In the genomic region with DNA sequence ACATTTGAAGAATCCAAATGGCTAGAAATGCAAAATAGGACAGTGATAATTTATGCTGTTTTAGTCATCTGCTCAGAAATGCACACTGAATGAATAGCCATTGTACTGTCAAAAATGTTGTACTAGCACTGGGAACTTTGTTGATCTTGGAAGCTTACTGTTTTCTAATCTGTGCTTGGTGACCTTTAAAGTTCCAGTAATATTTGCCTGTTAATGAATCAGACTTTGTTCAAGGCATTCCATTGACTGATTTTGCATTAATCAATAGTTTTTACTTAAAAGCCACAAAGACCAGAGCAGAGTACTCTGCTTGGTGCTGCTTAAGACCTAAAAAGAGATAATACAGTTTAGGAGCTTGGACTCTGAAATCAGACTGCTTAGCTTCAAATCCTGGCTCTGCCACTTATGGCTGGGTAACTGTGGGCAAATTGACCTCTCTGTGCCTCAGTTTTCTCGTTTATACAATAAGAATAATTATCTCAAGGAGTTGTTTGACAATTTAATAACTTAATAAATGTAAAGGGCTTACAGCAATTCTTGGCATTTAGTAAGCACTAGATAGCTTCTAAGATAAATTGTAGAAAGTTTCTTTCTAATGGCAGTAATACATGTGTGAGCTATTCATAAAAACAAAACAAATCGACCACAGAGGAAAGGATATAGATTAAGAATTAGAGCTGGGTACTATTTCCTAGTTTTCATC, we compare ENCODE assay signal across 26 cellular contexts. TPM values are rescaled to one million over a fixed set of nuclear protein-coding genes. Genes with fewer than 3 reads are reported as not detected.
DNase-seq lines count a peak whose midpoint lies in the region; ATAC-seq, FAIRE-seq and TF ChIP-seq lines count a peak whose summit lies in the region.
"Had no signal": no experiment of that assay in that cellular context is flagged by ENCODE, and none has a peak within 500 bp of the region (broad histone marks: within the 10 kb centered on the region; RNA-seq: fewer than 3 reads in every experiment).

No MANE protein-coding gene starts in this region.

- no peak for FAIRE-seq in pancreas (lab: Jason Lieb, UNC)
- FAIRE-seq in GM12891 (lab: Jason Lieb, UNC): no peak
- FAIRE-seq: K562, TTC549 had no signal

- H3K36me3 ChIP-seq in A673 (ENCODE audit: insufficient read depth, low read length, poor library complexity, severe bottlenecking) (no peaks in the 10 kb centered on the region), pancreas (no peaks in the 10 kb centered on the region)
- H3K36me3 ChIP-seq: heart left ventricle, SJSA1, tibial nerve had no signal

- peak overlapping the region; percentile 98 for H3K27ac ChIP-seq in A673 (ENCODE audit: low read depth, low read length, poor library complexity, severe bottlenecking)
- H3K27ac ChIP-seq in pancreas: peak overlapping the region in 2 of 4 donors; percentile 29 to 45
- H3K27ac ChIP-seq: 22Rv1, heart left ventricle, psoas muscle, SJSA1, tibial nerve had no signal

- TF ChIP-seq CTCF in A673 (conservative IDR thresholded peaks at IDR 0.05; ENCODE audit: low read depth, low read length) (no peak), pancreas (IDR thresholded peaks at IDR 0.05) (no peak), foreskin fibroblast (IDR thresholded peaks at IDR 0.05; ENCODE audit: low read depth, low read length) (no peak)

- H3K27me3 ChIP-seq in A673 (replicated peaks; ENCODE audit: insufficient read depth, low read depth, low read length, poor library complexity): no peaks in the 10 kb centered on the region
- no peaks in the 10 kb centered on the region for H3K27me3 ChIP-seq in pancreas

- POLR2A ChIA-PET in A673 (lab: Charles Lee; ENCODE audit: low non-redundant PET): interaction anchor here (0.7 kb wide), 1 partner anchor 421 kb away, joined by 3 read pairs; no protein-coding TSS in a partner anchor

- TF ChIP-seq POLR2A in GM12891 (IDR thresholded peaks at IDR 0.05; ENCODE audit: low read depth, low read length): no peak

- H3K9me3 ChIP-seq in A673 (ENCODE audit: low read depth, low read length, poor library complexity, severe bottlenecking) (peaks cover 4% of the 10 kb centered on the region), pancreas (no peaks in the 10 kb centered on the region)
- H3K9me3 ChIP-seq: psoas muscle, SJSA1, tibial nerve had no signal

- DNase-seq in A673 (ENCODE audit: low spot score): peak; percentile 95
- peak; percentile 68 for DNase-seq in astrocyte of the hippocampus (ENCODE audit: low read depth, low spot score)
- DNase-seq in inferior parietal cortex (ENCODE audit: extremely low spot score): peak; percentile 56
- DNase-seq in pancreas: no peak
- DNase-seq in DMS153 treated with DMSO at 0.1 percent for 48 hours (lab: John Stamatoyannopoulos, UW; ENCODE audit: unreplicated experiment): no peak
- no peak for DNase-seq in foreskin fibroblast
- DNase-seq in GM12891 (ENCODE audit: insufficient read length, low spot score): no peak
- DNase-seq: activated CD4-positive, alpha-beta memory T cell treated with anti-CD3 and anti-CD28 coated beads for 36 hours; activated CD4-positive, CD25-positive, alpha-beta regulatory T cell treated with anti-CD3 and anti-CD28 coated beads, Interleukin-2, amount 50 U/mL, for 72 hours; activated CD8-positive, alpha-beta memory T cell treated with anti-CD3 and anti-CD28 coated beads, Interleukin-2, amount 50 U/mL, for 48 hours; CD4-positive, alpha-beta memory T cell; heart left ventricle; kidney glomerular epithelial cell; NCI-H1105; NCI-H187 treated with DMSO at 0.1 percent for 48 hours; NCI-H69; psoas muscle; stimulated activated naive CD8-positive, alpha-beta T cell treated with anti-CD3 and anti-CD28 coated beads, Interleukin-15, Interleukin-2, amounts not matched to agents 100 U/mL and 50 U/mL, for 24 hours had no signal

- CTCF ChIA-PET in A673 (lab: Charles Lee): interaction anchor here (0.6 to 1.0 kb wide), 3 partner anchors 98 to 156 kb away, joined by 3 read pairs; no protein-coding TSS in a partner anchor

- BruUV-seq in A673 (replicated peaks; lab: Mats Ljungman, UMichigan): no TSS peak

- H3K4me3 ChIP-seq in A673 (ENCODE audit: low read depth, low read length, poor library complexity, severe bottlenecking) (no peak overlapping the region), pancreas (no peak overlapping the region), foreskin fibroblast (ENCODE audit: low read depth in 1 of 2, low read length in 2 of 2) (no peak overlapping the region)
- H3K4me3 ChIP-seq: heart left ventricle, K562, psoas muscle, SJSA1, tibial nerve had no signal

- 4 to 13% methylated on average over 2 of the region's 2 CpGs for WGBS in pancreas, 2 donors

- peak; percentile 56 to 72 (median 68) for ATAC-seq in pancreas
- ATAC-seq in activated CD4-positive, CD25-positive, alpha-beta regulatory T cell treated with anti-CD3 and anti-CD28 coated beads, Interleukin-2, amount 50 U/mL, for 24 hours: no peak
- ATAC-seq: activated T-helper 17 cell treated with anti-CD3 and anti-CD28 coated beads, Interleukin-2, amount 50 U/mL, for 72 hours; HCT116; heart left ventricle; K562; psoas muscle; stimulated activated naive CD8-positive, alpha-beta T cell treated with anti-CD3 and anti-CD28 coated beads, Interleukin-15, Interleukin-2, amounts not matched to agents 100 U/mL and 50 U/mL, for 24 hours had no signal

- intact Hi-C loops in A673 (cut with micrococcal nuclease; ENCODE audit: unreplicated experiment) (loop anchor here (1.0 to 2.0 kb wide), 5 partner anchors 98 to 428 kb away; no protein-coding TSS in a partner anchor), pancreas (cut with DNase I) (no loop called here)

- H3K4me1 ChIP-seq in A673 (ENCODE audit: insufficient read depth, low read length, poor library complexity, severe bottlenecking): peaks cover 57% of the 10 kb centered on the region
- peaks cover 10 to 23% (median 20%) of the 10 kb centered on the region in 3 donors for H3K4me1 ChIP-seq in pancreas
- H3K4me1 ChIP-seq: psoas muscle had no signal

TF ChIP-seq in GM12891, 5 proteins besides CTCF, POLR2A, EP300 and RAD21:
- no peak for TF ChIP-seq POLR2AphosphoS5 (IDR thresholded peaks at IDR 0.05; ENCODE audit: low read depth, low read length)
- TF ChIP-seq SPI1 (IDR thresholded peaks at IDR 0.05; ENCODE audit: low read depth, low read length): no peak
- TF ChIP-seq PAX5 (IDR thresholded peaks at IDR 0.05; ENCODE audit: insufficient read depth, low read length, severe bottlenecking): no peak
- TF ChIP-seq POU2F2 (IDR thresholded peaks at IDR 0.05; ENCODE audit: low read depth, low read length): no peak
- no peak for TF ChIP-seq TAF1 (IDR thresholded peaks at IDR 0.05; ENCODE audit: low read depth, low read length)

RNA-seq across cellular contexts. Expression of gene SLAIN1, which starts 4.6 kb away (rescaled TPM):
- total RNA-seq in A673 (2021) (267 and 314 TPM in 2 replicates), pancreas (10 to 100 TPM in 3 of 6 donors, 1 to 10 TPM in 3; 7.0 to 13.7 (median 10.5) TPM)
- 1 to 10 TPM; 4.8 to 6.6 TPM for polyA plus RNA-seq in pancreas
- polyA plus RNA-seq in GM12891 (2012; ENCODE audit: low read depth, missing spikeins): 36.9 TPM
- total RNA-seq: SJSA1 had no signal

Comparison
In these comparisons a context has a peak if more than half of its experiments do, and no peak if none do; other contexts are left out.
1. DNase-seq: peak in A673 (single experiment), astrocyte of the hippocampus (single experiment) and inferior parietal cortex (single experiment); none in pancreas (0 of 6), DMS153 treated with DMSO at 0.1 percent for 48 hours (single experiment), foreskin fibroblast (0 of 2) and GM12891 (single experiment).
2. ATAC-seq: peak in pancreas (4 of 4); none in activated CD4-positive, CD25-positive, alpha-beta regulatory T cell treated with anti-CD3 and anti-CD28 coated beads, Interleukin-2, amount 50 U/mL, for 24 hours (0 of 2).
3. RNA of gene SLAIN1, which starts 4.6 kb away (total RNA-seq): 267 to 314 TPM in A673; 7.0 to 13.7 TPM in pancreas; every median in the first group is over 10 times any median in the second.